ENCODE assay signal across 8 cellular contexts in the genomic region with DNA sequence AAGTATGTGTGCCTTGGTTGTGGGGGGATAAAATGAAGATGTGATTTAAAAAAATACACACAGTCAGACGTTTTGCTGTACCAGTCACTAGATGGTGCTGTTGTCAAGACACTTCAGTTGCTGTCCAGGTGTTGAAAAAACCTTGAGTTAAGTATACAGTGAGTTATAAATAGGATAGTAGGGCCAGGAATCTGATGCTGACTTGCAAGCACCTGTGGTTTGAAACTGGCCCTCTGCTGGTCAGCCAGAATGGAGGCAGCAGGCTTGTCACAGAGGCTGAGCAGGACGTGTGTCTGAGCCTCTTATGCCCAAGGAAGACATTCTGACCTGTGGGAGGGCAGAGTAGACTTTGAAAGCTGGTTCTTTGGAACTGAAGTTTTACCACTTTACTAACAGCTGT. TPM values are rescaled to one million over a fixed set of nuclear protein-coding genes. Genes with fewer than 3 reads are reported as not detected.
DNase-seq lines count a peak whose midpoint lies in the region; ATAC-seq and TF ChIP-seq lines count a peak whose summit lies in the region.

No MANE protein-coding gene starts in this region.

- H3K4me1 ChIP-seq in lower lobe of right lung: no peaks in the 10 kb centered on the region

- DNase-seq in Ammon's horn (ENCODE audit: low spot score) (peak; percentile 65), NAMALWA (ENCODE audit: low spot score) (peak; percentile 86), SK-N-DZ (ENCODE audit: low spot score) (peak; percentile 56), dedifferentiated amniotic fluid mesenchymal stem cell (ENCODE audit: extremely low spot score) (peak; percentile 22), lower lobe of right lung (no peak)

- no peak overlapping the region for H3K27ac ChIP-seq in lower lobe of right lung

- H3K9me3 ChIP-seq in lower lobe of right lung: no peaks in the 10 kb centered on the region

- intact Hi-C loops in lower lobe of right lung (cut with DNase I): no loop called here

- H3K4me3 ChIP-seq in lower lobe of right lung: no peak overlapping the region

- peak; percentile 53 for TF ChIP-seq CTCF in lower lobe of right lung (IDR thresholded peaks at IDR 0.05)

- H3K27me3 ChIP-seq in lower lobe of right lung (ENCODE audit: low read depth): no peaks in the 10 kb centered on the region

- peaks cover 81% of the 10 kb centered on the region for H3K36me3 ChIP-seq in lower lobe of right lung

- ATAC-seq in GM18499 (IDR thresholded peaks at IDR 0.05; ENCODE audit: insufficient read depth, unreplicated experiment) (peak; percentile 59), lower lobe of right lung (peak; percentile 91 to 94), GM21423 (IDR thresholded peaks at IDR 0.05; ENCODE audit: unreplicated experiment) (no peak), HG02623 (IDR thresholded peaks at IDR 0.05; ENCODE audit: unreplicated experiment) (no peak)

RNA-seq across cellular contexts. Expression of gene RNF8, which starts 27.8 kb away (rescaled TPM):
- 31.7 and 33.7 TPM in 2 replicates for polyA plus RNA-seq in SK-N-DZ (2014; cell fraction: cytosol; rRNA removed)
- 22.5 and 24.1 TPM in 2 replicates for polyA plus RNA-seq in SK-N-DZ (2014; cell fraction: nucleus; rRNA removed)
- 13.1 TPM for total RNA-seq in lower lobe of right lung

RNA-seq across cellular contexts. Expression of gene CMTR1, which starts 51.4 kb away (rescaled TPM):
- 51.8 and 55.6 TPM in 2 replicates for polyA plus RNA-seq in SK-N-DZ (2014; cell fraction: cytosol; rRNA removed)
- polyA plus RNA-seq in SK-N-DZ (2014; cell fraction: nucleus; rRNA removed): 141 and 164 TPM in 2 replicates
- total RNA-seq in lower lobe of right lung: 42.9 TPM

Comparison
In these comparisons a context has a peak if more than half of its experiments do, and no peak if none do; other contexts are left out.
1. ATAC-seq: peak in GM18499 (single experiment) and lower lobe of right lung (2 of 2); none in GM21423 (single experiment) and HG02623 (single experiment).